In genomic region chr14:50823763-50824636, GRCh38 we compare ENCODE assay signal across 8 cellular contexts. TPM values are rescaled to one million over a fixed set of nuclear protein-coding genes. Genes with fewer than 3 reads are reported as not detected.
DNase-seq lines count a peak whose midpoint lies in the region; ATAC-seq and TF ChIP-seq lines count a peak whose summit lies in the region.

No MANE protein-coding gene starts in this region.

- peak overlapping the region; percentile 94 for H3K27ac ChIP-seq in neutrophil

- H3K27me3 ChIP-seq in neutrophil (no peaks in the 10 kb centered on the region), MG63 (no peaks in the 10 kb centered on the region)

- H3K36me3 ChIP-seq in neutrophil (peaks cover 11% of the 10 kb centered on the region), MG63 (no peaks in the 10 kb centered on the region)

- peaks cover 95% of the 10 kb centered on the region for H3K4me1 Mint-ChIP-seq in activated T-cell treated with anti-CD3 and anti-CD28 coated beads, Interleukin-2, amount 50 U/mL, for 24 hours (ENCODE audit: low read depth)
- peaks cover 90% of the 10 kb centered on the region for H3K4me1 Mint-ChIP-seq in activated CD8-positive, alpha-beta T cell treated with anti-CD3 and anti-CD28 coated beads, Interleukin-2, amount 10 ng/mL, durations not matched to agents 7 days and 5 days (ENCODE audit: low read depth)

- peaks cover 46% of the 10 kb centered on the region for H3K36me3 Mint-ChIP-seq in activated T-cell treated with anti-CD3 and anti-CD28 coated beads, Interleukin-2, amount 50 U/mL, for 24 hours (ENCODE audit: low read depth)
- peaks cover 59% of the 10 kb centered on the region for H3K36me3 Mint-ChIP-seq in activated CD8-positive, alpha-beta T cell treated with anti-CD3 and anti-CD28 coated beads, Interleukin-2, amount 10 ng/mL, durations not matched to agents 7 days and 5 days (ENCODE audit: low read depth)

- TF ChIP-seq CTCF in neutrophil (IDR thresholded peaks at IDR 0.05) = no peak

- ATAC-seq in HG02885 (IDR thresholded peaks at IDR 0.05; ENCODE audit: poor library complexity, unreplicated experiment) = peak; percentile 56
- peak; percentile 8 for ATAC-seq in activated CD8-positive, alpha-beta T cell treated with anti-CD3 and anti-CD28 coated beads, Interleukin-2, amount 10 ng/mL, durations not matched to agents 7 days and 5 days

- POLR2A ChIA-PET in activated CD8-positive, alpha-beta T cell treated with anti-CD3 and anti-CD28 coated beads, Interleukin-2, amount 10 ng/mL, durations not matched to agents 7 days and 5 days (lab: Charles Lee) = interaction anchor here (0.7 to 3.5 kb wide), 3 partner anchors 11 to 36 kb away, joined by 3 to 14 read pairs (median 8); no protein-coding TSS in a partner anchor

- no peaks in the 10 kb centered on the region for H3K9me3 Mint-ChIP-seq in activated T-cell treated with anti-CD3 and anti-CD28 coated beads, Interleukin-2, amount 50 U/mL, for 24 hours
- H3K9me3 Mint-ChIP-seq in activated CD8-positive, alpha-beta T cell treated with anti-CD3 and anti-CD28 coated beads, Interleukin-2, amount 10 ng/mL, durations not matched to agents 7 days and 5 days (ENCODE audit: insufficient read depth) = no peaks in the 10 kb centered on the region

- H3K4me3 Mint-ChIP-seq in activated T-cell treated with anti-CD3 and anti-CD28 coated beads, Interleukin-2, amount 50 U/mL, for 24 hours = peak overlapping the region; percentile 69
- peak overlapping the region; percentile 73 for H3K4me3 Mint-ChIP-seq in activated CD8-positive, alpha-beta T cell treated with anti-CD3 and anti-CD28 coated beads, Interleukin-2, amount 10 ng/mL, durations not matched to agents 7 days and 5 days

- H3K4me3 ChIP-seq in neutrophil (ENCODE audit: low read depth in 1 of 2, low read length in 1 of 2) (peak overlapping the region; percentile 56 to 57), MG63 (no peak overlapping the region)

- H3K9me3 ChIP-seq in neutrophil = no peaks in the 10 kb centered on the region
- H3K9me3 ChIP-seq in MG63 = no peaks in the 10 kb centered on the region

- CTCF ChIA-PET in activated CD8-positive, alpha-beta T cell treated with anti-CD3 and anti-CD28 coated beads, Interleukin-2, amount 10 ng/mL, durations not matched to agents 7 days and 5 days (lab: Charles Lee) = interaction anchor here (0.8 to 16.3 kb wide), 10 partner anchors 8 to 283 kb away, joined by 3 to 204 read pairs (median 3); no protein-coding TSS in a partner anchor

- H3K27ac Mint-ChIP-seq in activated T-cell treated with anti-CD3 and anti-CD28 coated beads, Interleukin-2, amount 50 U/mL, for 24 hours = peak overlapping the region; percentile 94
- peak overlapping the region; percentile 94 for H3K27ac Mint-ChIP-seq in activated CD8-positive, alpha-beta T cell treated with anti-CD3 and anti-CD28 coated beads, Interleukin-2, amount 10 ng/mL, durations not matched to agents 7 days and 5 days

- H3K27me3 Mint-ChIP-seq in activated T-cell treated with anti-CD3 and anti-CD28 coated beads, Interleukin-2, amount 50 U/mL, for 24 hours = no peaks in the 10 kb centered on the region
- H3K27me3 Mint-ChIP-seq in activated CD8-positive, alpha-beta T cell treated with anti-CD3 and anti-CD28 coated beads, Interleukin-2, amount 10 ng/mL, durations not matched to agents 7 days and 5 days (ENCODE audit: low read depth) = no peaks in the 10 kb centered on the region

- no peak for DNase-seq in activated T-cell treated with anti-CD3 and anti-CD28 coated beads, Interleukin-2, amount 50 U/mL, for 24 hours
- no peak for DNase-seq in activated T-cell treated with anti-CD3 and anti-CD28 coated beads, Interleukin-2, amount 50 U/mL, for 1 hour
- DNase-seq in activated CD8-positive, alpha-beta T cell treated with anti-CD3 and anti-CD28 coated beads, Interleukin-2, amount 10 ng/mL, durations not matched to agents 7 days and 5 days = no peak
- DNase-seq in NCI-H1930 (lab: John Stamatoyannopoulos, UW) = no peak
- no peak for DNase-seq in stimulated activated CD4-positive, alpha-beta T cell treated with anti-CD3 and anti-CD28 coated beads, Interleukin-4, amount 100 ng/mL, for 24 hours
- no peak for DNase-seq in MG63

- H3K4me1 ChIP-seq in neutrophil (ENCODE audit: control insufficient read depth in 1 of 2, insufficient read depth in 1 of 2, low read depth in 1 of 2, low read length in 1 of 2) = peaks cover 99 to 100% of the 10 kb centered on the region in 2 experiments

RNA-seq across cellular contexts. Expression of gene NIN, which starts 7.0 kb away (rescaled TPM):
- total RNA-seq in activated CD8-positive, alpha-beta T cell treated with anti-CD3 and anti-CD28 coated beads, Interleukin-2, amount 10 ng/mL, durations not matched to agents 7 days and 5 days = 100 to 1,000 TPM; 104 TPM
- total RNA-seq in MG63 (2014; rRNA removed; shearing (Covaris generic); ENCODE audit: low replicate concordance) = 7.1 and 7.2 TPM in 2 replicates

RNA-seq across cellular contexts. Expression of gene ABHD12B, which starts 47.9 kb away (rescaled TPM):
- not detected for total RNA-seq in activated CD8-positive, alpha-beta T cell treated with anti-CD3 and anti-CD28 coated beads, Interleukin-2, amount 10 ng/mL, durations not matched to agents 7 days and 5 days
- total RNA-seq in MG63 (2014; rRNA removed; shearing (Covaris generic); ENCODE audit: low replicate concordance) = not detected in 2 replicates

Comparison
In these comparisons a context has a peak if more than half of its experiments do, and no peak if none do; other contexts are left out.
1. RNA of gene NIN, which starts 7.0 kb away (total RNA-seq): 104 TPM in activated CD8-positive, alpha-beta T cell treated with anti-CD3 and anti-CD28 coated beads, Interleukin-2, amount 10 ng/mL, durations not matched to agents 7 days and 5 days; 7.1 to 7.2 TPM in MG63; every median in the first group is over 10 times any median in the second.